Comparison of ENCODE assay signal across 1 cellular context in the genomic region with DNA sequence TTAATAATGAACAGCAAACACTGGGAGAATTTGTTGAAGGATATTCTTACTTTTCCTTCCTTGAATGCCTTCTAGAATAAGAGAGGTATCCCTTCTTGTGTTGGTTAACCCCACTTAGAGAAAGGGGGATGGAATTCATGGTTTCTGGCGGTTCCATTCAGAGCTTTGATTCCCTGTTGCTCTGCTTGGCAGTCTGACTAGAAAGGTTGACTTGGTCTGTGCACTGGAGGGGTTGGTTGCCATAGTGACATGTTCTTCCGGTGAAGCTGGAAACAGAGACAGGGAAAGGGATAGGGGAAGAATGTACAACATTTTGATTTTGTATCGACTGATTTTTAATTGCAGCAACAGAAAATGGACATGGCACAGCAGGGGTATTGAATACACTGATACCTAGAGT.
TF ChIP-seq lines count a peak whose summit lies in the region.

No MANE protein-coding gene starts in this region.

TF ChIP-seq in K562, 482 proteins besides CTCF, POLR2A, EP300 and RAD21 (continued from another document):
- TF ChIP-seq, protein P1, sequence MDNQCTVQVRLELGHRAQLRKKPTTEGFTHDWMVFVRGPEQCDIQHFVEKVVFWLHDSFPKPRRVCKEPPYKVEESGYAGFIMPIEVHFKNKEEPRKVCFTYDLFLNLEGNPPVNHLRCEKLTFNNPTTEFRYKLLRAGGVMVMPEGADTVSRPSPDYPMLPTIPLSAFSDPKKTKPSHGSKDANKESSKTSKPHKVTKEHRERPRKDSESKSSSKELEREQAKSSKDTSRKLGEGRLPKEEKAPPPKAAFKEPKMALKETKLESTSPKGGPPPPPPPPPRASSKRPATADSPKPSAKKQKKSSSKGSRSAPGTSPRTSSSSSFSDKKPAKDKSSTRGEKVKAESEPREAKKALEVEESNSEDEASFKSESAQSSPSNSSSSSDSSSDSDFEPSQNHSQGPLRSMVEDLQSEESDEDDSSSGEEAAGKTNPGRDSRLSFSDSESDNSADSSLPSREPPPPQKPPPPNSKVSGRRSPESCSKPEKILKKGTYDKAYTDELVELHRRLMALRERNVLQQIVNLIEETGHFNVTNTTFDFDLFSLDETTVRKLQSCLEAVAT (IDR thresholded peaks at IDR 0.05), result no peak
- TF ChIP-seq RFX1 (IDR thresholded peaks at IDR 0.05), result peak; percentile 76
- no peak for TF ChIP-seq NCOR1 (IDR thresholded peaks at IDR 0.05)
